8 cellular contexts compared by ENCODE assay signal in the genomic region with DNA sequence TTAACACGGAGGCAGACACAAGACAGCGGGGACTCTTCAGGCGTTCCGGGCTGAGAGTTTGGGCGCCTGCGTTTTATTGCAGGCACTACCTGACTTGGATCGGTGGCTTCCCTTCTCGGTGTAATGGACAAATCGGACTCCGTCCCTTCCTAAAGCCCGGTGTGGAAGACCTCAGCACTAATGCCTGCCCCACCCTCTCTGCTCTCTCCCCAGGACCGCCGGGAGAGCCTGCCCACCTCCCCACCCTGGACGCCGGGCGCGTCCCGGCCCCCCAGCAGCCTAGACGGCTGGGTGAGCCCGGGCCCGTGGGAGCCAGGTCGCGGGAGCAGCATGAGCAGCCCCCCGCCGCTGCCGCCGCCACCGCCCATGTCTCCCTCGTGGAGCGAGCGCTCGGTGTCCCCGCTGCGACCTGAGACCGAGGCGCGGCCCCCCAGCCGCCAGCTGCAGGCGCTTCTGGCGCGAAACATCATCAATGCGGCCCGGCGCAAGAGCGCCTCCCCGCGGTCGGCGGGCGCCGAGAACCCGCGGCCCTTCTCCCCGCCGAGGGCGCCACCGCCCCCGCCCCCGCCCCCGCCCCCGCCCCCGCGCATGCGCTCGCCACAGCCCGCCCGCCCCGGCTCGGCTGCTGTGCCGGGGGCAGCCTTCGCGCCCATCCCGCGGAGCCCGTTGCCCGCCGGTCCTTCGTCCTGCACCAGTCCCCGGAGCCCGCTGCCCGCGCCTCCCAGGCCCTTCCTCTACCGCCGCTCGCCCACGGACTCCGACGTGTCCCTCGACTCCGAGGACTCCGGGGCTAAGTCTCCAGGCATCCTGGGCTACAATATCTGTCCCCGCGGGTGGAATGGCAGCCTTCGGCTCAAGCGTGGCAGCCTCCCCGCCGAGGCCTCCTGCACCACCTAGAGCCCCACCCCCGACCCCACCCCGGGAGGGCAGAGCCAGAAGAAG. TPM values are rescaled to one million over a fixed set of nuclear protein-coding genes. Genes with fewer than 3 reads are reported as not detected.
DNase-seq lines count a peak whose midpoint lies in the region; ATAC-seq and TF ChIP-seq lines count a peak whose summit lies in the region.

No MANE protein-coding gene starts in this region.

- peaks cover 12% of the 10 kb centered on the region for H3K4me1 ChIP-seq in CD4-positive, alpha-beta memory T cell (ENCODE audit: insufficient read depth, low read length)
- peaks cover 18 to 35% of the 10 kb centered on the region in 2 donors for H3K4me1 ChIP-seq in neuronal stem cell (ENCODE audit: control insufficient read depth in 2 of 2, insufficient read depth in 1 of 2, low read depth in 1 of 2, low read length in 2 of 2)
- peaks cover 18% of the 10 kb centered on the region for H3K4me1 ChIP-seq in suprapubic skin

- no peaks in the 10 kb centered on the region for H3K27me3 ChIP-seq in CD4-positive, alpha-beta memory T cell (ENCODE audit: insufficient read depth, low read length)
- peaks cover 0 to 39% (median 0%) of the 10 kb centered on the region in 3 experiments for H3K27me3 ChIP-seq in neuronal stem cell (ENCODE audit: control insufficient read depth in 3 of 3, insufficient read depth in 3 of 3, low read depth in 1 of 3, low read length in 3 of 3)
- no peaks in the 10 kb centered on the region for H3K27me3 ChIP-seq in suprapubic skin

- peak; percentile 80 for ATAC-seq in GM19397 (IDR thresholded peaks at IDR 0.05; ENCODE audit: unreplicated experiment)
- ATAC-seq in activated T-cell treated with anti-CD3 and anti-CD28 coated beads, Interleukin-2, amount 50 U/mL, for 72 hours (replicated peaks in 1 of 2), result peak; percentile 86 to 87

- peak overlapping the region; percentile 61 for H2BK15ac ChIP-seq in neuronal stem cell (ENCODE audit: low read length)

- no peak for TF ChIP-seq POLR2A in suprapubic skin (IDR thresholded peaks at IDR 0.05)

- TF ChIP-seq CTCF in fibroblast of villous mesenchyme (IDR thresholded peaks at IDR 0.05; ENCODE audit: insufficient read depth, low read depth, low read length) (peak; percentile 40), suprapubic skin (IDR thresholded peaks at IDR 0.05) (peak; percentile 25 to 77)

- peak overlapping the region; percentile 98 for H2AFZ ChIP-seq in neuronal stem cell (ENCODE audit: low read length)

- H3K27me3 Mint-ChIP-seq in CD4-positive, alpha-beta memory T cell, result no peaks in the 10 kb centered on the region
- H3K27me3 Mint-ChIP-seq in activated T-cell treated with anti-CD3 and anti-CD28 coated beads, Interleukin-2, amount 50 U/mL, for 72 hours (ENCODE audit: low read depth), result no peaks in the 10 kb centered on the region

- H3K27ac Mint-ChIP-seq in CD4-positive, alpha-beta memory T cell, result peak overlapping the region in 6 of 7 donors; percentile 11 to 88 (median 70)
- no peak overlapping the region for H3K27ac Mint-ChIP-seq in activated T-cell treated with anti-CD3 and anti-CD28 coated beads, Interleukin-2, amount 50 U/mL, for 72 hours

- H3K27ac ChIP-seq in CD4-positive, alpha-beta memory T cell (ENCODE audit: low read depth, low read length), result peak overlapping the region; percentile 28
- H3K27ac ChIP-seq in neuronal stem cell (replicated peaks; ENCODE audit: low read length) (no peak overlapping the region), suprapubic skin (peak overlapping the region; percentile 15)

- H2BK120ac ChIP-seq in neuronal stem cell (ENCODE audit: low read depth, low read length), result no peak overlapping the region

- CTCF ChIA-PET in CD4-positive, alpha-beta memory T cell (lab: Charles Lee; ENCODE audit: partially characterized antibody), result interaction anchor here (0.6 to 4.9 kb wide), 7 partner anchors 44 to 206 kb away, joined by 3 to 34 read pairs (median 4); partner anchors contain the start of genes RBM22 and SMIM3

- H3K79me1 ChIP-seq in neuronal stem cell (ENCODE audit: low read depth, low read length), result no peaks in the 10 kb centered on the region

- peak overlapping the region; percentile 92 for H3K4me2 ChIP-seq in neuronal stem cell (ENCODE audit: insufficient read depth, low read length, poor library complexity, severe bottlenecking)

- H3K23ac ChIP-seq in neuronal stem cell (ENCODE audit: low read depth, low read length, poor library complexity), result peak overlapping the region; percentile 58

- peak overlapping the region; percentile 17 to 56 for H3K4me3 ChIP-seq in CD4-positive, alpha-beta memory T cell (ENCODE audit: low read length in 2 of 2)
- H3K4me3 ChIP-seq in fibroblast of villous mesenchyme (ENCODE audit: low read depth, low read length) (peak overlapping the region; percentile 57), neuronal stem cell (ENCODE audit: low read length in 2 of 2) (peak overlapping the region; percentile 70 to 86), suprapubic skin (peak overlapping the region; percentile 59)

- POLR2A ChIA-PET in CD4-positive, alpha-beta memory T cell (lab: Charles Lee; ENCODE audit: partially characterized antibody), result interaction anchor here (0.7 to 1.9 kb wide), 3 partner anchors 15 to 127 kb away, joined by 3 to 8 read pairs (median 3); partner anchors contain the start of gene RBM22

- no peaks in the 10 kb centered on the region for H3K36me3 ChIP-seq in CD4-positive, alpha-beta memory T cell (ENCODE audit: insufficient read depth, low read length)
- H3K36me3 ChIP-seq in neuronal stem cell (replicated peaks in 1 of 2; ENCODE audit: control insufficient read depth in 2 of 2, insufficient read depth in 2 of 2, low read length in 2 of 2), result no peaks in the 10 kb centered on the region
- no peaks in the 10 kb centered on the region for H3K36me3 ChIP-seq in suprapubic skin

- no peaks in the 10 kb centered on the region for H3K36me3 Mint-ChIP-seq in CD4-positive, alpha-beta memory T cell
- no peaks in the 10 kb centered on the region for H3K36me3 Mint-ChIP-seq in activated T-cell treated with anti-CD3 and anti-CD28 coated beads, Interleukin-2, amount 50 U/mL, for 72 hours (ENCODE audit: insufficient read depth in 2 of 2)

- no peak overlapping the region for H4K91ac ChIP-seq in neuronal stem cell (ENCODE audit: low read depth, low read length, poor library complexity)

- no CpG with 5 or more reads among the region's 99 CpGs for WGBS in neuronal stem cell (ENCODE audit: extremely low coverage in 2 of 2, insufficient read length in 2 of 2, insufficient replicate concordance in 1 of 2), 2 donors
- WGBS in suprapubic skin, result 8% methylated on average over 37 of the region's 99 CpGs

- TF ChIP-seq EP300 in suprapubic skin (IDR thresholded peaks at IDR 0.05), result no peak

- H4K8ac ChIP-seq in neuronal stem cell (ENCODE audit: low read depth, low read length), result no peak overlapping the region

- H2BK5ac ChIP-seq in neuronal stem cell (ENCODE audit: low read length), result no peak overlapping the region

- H3K9me3 ChIP-seq in CD4-positive, alpha-beta memory T cell (ENCODE audit: control insufficient read depth in 1 of 2, low read length in 2 of 2), result no peaks in the 10 kb centered on the region
- H3K9me3 ChIP-seq in neuronal stem cell (replicated peaks in 1 of 2; ENCODE audit: control insufficient read depth in 2 of 2, insufficient read depth in 1 of 2, low read depth in 1 of 2, low read length in 2 of 2) (no peaks in the 10 kb centered on the region), suprapubic skin (no peaks in the 10 kb centered on the region)

- H3K4me3 Mint-ChIP-seq in CD4-positive, alpha-beta memory T cell, result peak overlapping the region; percentile 81 to 92 (median 83)
- H3K4me3 Mint-ChIP-seq in activated T-cell treated with anti-CD3 and anti-CD28 coated beads, Interleukin-2, amount 50 U/mL, for 72 hours, result peak overlapping the region; percentile 77 to 85

- peak overlapping the region; percentile 93 for H3K18ac ChIP-seq in neuronal stem cell (ENCODE audit: low read length)

- no peak overlapping the region for H2BK12ac ChIP-seq in neuronal stem cell (ENCODE audit: low read length)

- H3K14ac ChIP-seq in neuronal stem cell (ENCODE audit: low read length), result peak overlapping the region; percentile 25

- peak overlapping the region; percentile 91 for H3K9ac ChIP-seq in neuronal stem cell (ENCODE audit: low read depth, low read length, poor library complexity)

- H3K9me3 Mint-ChIP-seq in CD4-positive, alpha-beta memory T cell, result peaks cover 0 to 2% (median 0%) of the 10 kb centered on the region in 8 donors
- H3K9me3 Mint-ChIP-seq in activated T-cell treated with anti-CD3 and anti-CD28 coated beads, Interleukin-2, amount 50 U/mL, for 72 hours, result no peaks in the 10 kb centered on the region

- peaks cover 3 to 12% (median 9%) of the 10 kb centered on the region in 4 donors for H3K4me1 Mint-ChIP-seq in CD4-positive, alpha-beta memory T cell
- H3K4me1 Mint-ChIP-seq in activated T-cell treated with anti-CD3 and anti-CD28 coated beads, Interleukin-2, amount 50 U/mL, for 72 hours (ENCODE audit: low read depth), result no peaks in the 10 kb centered on the region

- intact Hi-C loops in CD4-positive, alpha-beta memory T cell (cut with micrococcal nuclease), result loop anchor here (1.0 to 5.0 kb wide), 6 partner anchors 44 to 198 kb away; partner anchors contain the start of genes IRGM and SMIM3

- peak overlapping the region; percentile 59 for H2AK5ac ChIP-seq in neuronal stem cell (ENCODE audit: low read depth, low read length)

- DNase-seq in CD4-positive, alpha-beta memory T cell, result peak; percentile 76 to 85 (median 84)
- DNase-seq in HPDE6-E6E7 (ENCODE audit: extremely low spot score) (peak; percentile 78), OCI-M1 (lab: John Stamatoyannopoulos, UW) (peak; percentile 82), fibroblast of villous mesenchyme (ENCODE audit: low read depth) (no peak), neuronal stem cell (ENCODE audit: low spot score) (peak; percentile 80), suprapubic skin (ENCODE audit: low spot score in 2 of 2) (peak in 1 of 2 donors; percentile 76)
- peak; percentile 77 to 85 for DNase-seq in activated T-cell treated with anti-CD3 and anti-CD28 coated beads, Interleukin-2, amount 50 U/mL, for 72 hours

- H3K4ac ChIP-seq in neuronal stem cell (ENCODE audit: low read length), result no peak overlapping the region

RNA-seq across cellular contexts. Expression of gene MYOZ3, which starts 4.6 kb away (rescaled TPM):
- not detected for total RNA-seq in CD4-positive, alpha-beta memory T cell
- not detected for polyA plus RNA-seq in CD4-positive, alpha-beta memory T cell
- under 1 TPM in 1 of 2 donors, not detected in 1; 0.16 TPM for total RNA-seq in activated T-cell treated with anti-CD3 and anti-CD28 coated beads, Interleukin-2, amount 50 U/mL, for 72 hours
- under 0.01 TPM in 2 replicates for total RNA-seq in fibroblast of villous mesenchyme
- 0.57 TPM for polyA plus RNA-seq in neuronal stem cell (2013, experiment 1 of 2)
- polyA plus RNA-seq in neuronal stem cell (2013, experiment 2 of 2), result 0.47 TPM
- total RNA-seq in suprapubic skin, result under 1 TPM in 1 of 4 donors, not detected in 3; 0.30 TPM

RNA-seq across cellular contexts. Expression of gene SYNPO, which starts 16.0 kb away (rescaled TPM):
- under 1 TPM in 1 of 2 experiments, not detected in 1; 0.06 TPM for total RNA-seq in CD4-positive, alpha-beta memory T cell
- not detected for polyA plus RNA-seq in CD4-positive, alpha-beta memory T cell
- total RNA-seq in activated T-cell treated with anti-CD3 and anti-CD28 coated beads, Interleukin-2, amount 50 U/mL, for 72 hours, result under 1 TPM; 0.30 to 0.36 TPM
- total RNA-seq in fibroblast of villous mesenchyme, result 7.3 and 10.6 TPM in 2 replicates
- 3.8 TPM for polyA plus RNA-seq in neuronal stem cell (2013, experiment 1 of 2)
- 3.2 TPM for polyA plus RNA-seq in neuronal stem cell (2013, experiment 2 of 2)
- 1 to 10 TPM; 3.3 to 8.5 (median 5.6) TPM for total RNA-seq in suprapubic skin

RNA-seq across cellular contexts. Expression of gene RBM22, which starts 44.4 kb away (rescaled TPM):
- 10 to 100 TPM; 91.0 to 91.2 TPM for total RNA-seq in CD4-positive, alpha-beta memory T cell
- 10 to 100 TPM; 52.4 to 69.4 TPM for polyA plus RNA-seq in CD4-positive, alpha-beta memory T cell
- total RNA-seq in activated T-cell treated with anti-CD3 and anti-CD28 coated beads, Interleukin-2, amount 50 U/mL, for 72 hours, result 10 to 100 TPM; 86.2 to 97.2 TPM
- total RNA-seq in fibroblast of villous mesenchyme (18.7 and 29.8 TPM in 2 replicates), suprapubic skin (10 to 100 TPM; 30.1 to 63.9 (median 43.8) TPM)
- 47.8 TPM for polyA plus RNA-seq in neuronal stem cell (2013, experiment 1 of 2)
- polyA plus RNA-seq in neuronal stem cell (2013, experiment 2 of 2), result 48.0 TPM
